11 cellular contexts compared by ENCODE assay signal in the genomic region with DNA sequence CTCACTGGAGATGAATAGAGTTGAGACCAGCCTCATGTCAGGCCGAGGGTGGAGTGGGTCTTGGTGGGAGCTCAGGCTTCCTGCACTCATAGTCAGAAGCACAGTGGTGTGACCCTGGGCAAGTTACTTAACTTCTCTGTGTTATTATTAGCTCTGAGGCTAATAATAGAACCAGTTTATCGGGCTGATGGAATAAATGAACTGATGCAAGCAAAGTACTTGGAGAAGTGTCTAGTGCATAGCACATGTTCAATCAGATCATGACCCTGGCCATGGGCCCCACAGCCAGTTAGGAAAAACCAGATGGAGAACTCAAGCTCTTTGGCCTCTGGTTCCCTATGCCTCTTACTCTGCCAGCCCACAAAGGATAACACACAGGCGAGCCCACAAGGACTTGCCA. TPM values are rescaled to one million over a fixed set of nuclear protein-coding genes. Genes with fewer than 3 reads are reported as not detected.
"Had no signal": no experiment of that assay in that cellular context is flagged by ENCODE, and none has a peak within 500 bp of the region (broad histone marks: within the 10 kb centered on the region; RNA-seq: fewer than 3 reads in every experiment).

No MANE protein-coding gene starts in this region.

- H3K4me3 Mint-ChIP-seq: activated T-helper 1 cell treated with anti-CD3 and anti-CD28 coated beads, Interleukin-12 subunit alpha, Interleukin-12 subunit beta, Interleukin-2, Interleukin-4 antibody, amounts not matched to agents 30 ng/mL and 10 ng/mL and 1 ng/mL, durations not matched to agents 14 hours and 24 hours and 36 hours had no signal

- H3K27me3 ChIP-seq: cardiac muscle cell, colonic mucosa had no signal

- H3K27ac ChIP-seq: cardiac muscle cell, colonic mucosa, SJCRH30, skin epidermis, VCaP had no signal

- H3K4me1 Mint-ChIP-seq: immature natural killer cell had no signal

- H3K9me3 ChIP-seq: colonic mucosa, SJCRH30 had no signal

- H3K27ac Mint-ChIP-seq: activated T-helper 1 cell treated with anti-CD3 and anti-CD28 coated beads, Interleukin-12 subunit alpha, Interleukin-12 subunit beta, Interleukin-2, Interleukin-4 antibody, amounts not matched to agents 30 ng/mL and 10 ng/mL and 1 ng/mL, durations not matched to agents 14 hours and 24 hours and 36 hours; immature natural killer cell had no signal

- ATAC-seq: left colon had no signal

- H3K9me3 Mint-ChIP-seq: activated T-helper 1 cell treated with anti-CD3 and anti-CD28 coated beads, Interleukin-12 subunit alpha, Interleukin-12 subunit beta, Interleukin-2, Interleukin-4 antibody, amounts not matched to agents 30 ng/mL and 10 ng/mL and 1 ng/mL, durations not matched to agents 14 hours and 24 hours and 36 hours; immature natural killer cell had no signal

- H3K4me1 ChIP-seq: colonic mucosa, SJCRH30 had no signal

- H3K36me3 Mint-ChIP-seq: immature natural killer cell had no signal

- H3K36me3 ChIP-seq: cardiac muscle cell, colonic mucosa, SJCRH30 had no signal

- H3K4me3 ChIP-seq: cardiac muscle cell, colonic mucosa, SJCRH30, skin epidermis had no signal

- DNase-seq: activated CD4-positive, alpha-beta T cell treated with anti-CD3 and anti-CD28 coated beads for 48 hours; activated naive CD4-positive, alpha-beta T cell; colonic mucosa; immature natural killer cell; left colon; SJCRH30 had no signal

RNA-seq across cellular contexts. Expression of a gene that starts 45.3 kb away (rescaled TPM):
- total RNA-seq: activated T-helper 1 cell treated with anti-CD3 and anti-CD28 coated beads, Interleukin-12 subunit alpha, Interleukin-12 subunit beta, Interleukin-2, Interleukin-4 antibody, amounts not matched to agents 30 ng/mL and 10 ng/mL and 1 ng/mL, durations not matched to agents 14 hours and 24 hours and 36 hours; cardiac muscle cell had no signal
- polyA plus RNA-seq: neural cell had no signal
